1 cellular context compared by ENCODE assay signal in genomic region chr1:59298178-59298583, GRCh38.
TF ChIP-seq lines count a peak whose summit lies in the region.

No MANE protein-coding gene starts in this region.

TF ChIP-seq in K562, 482 proteins besides CTCF, POLR2A, EP300 and RAD21 (continued from another document):
- no peak for TF ChIP-seq ZNF518B (CRISPR knock-in tag; IDR thresholded peaks at IDR 0.05)
- TF ChIP-seq ZSCAN32 (CRISPR knock-in tag; IDR thresholded peaks at IDR 0.05), result no peak
- no peak for TF ChIP-seq SETDB1 (IDR thresholded peaks at IDR 0.05; ENCODE audit: low read length)
- TF ChIP-seq SNRNP70 (optimal IDR thresholded peaks at IDR 0.05; ENCODE audit: low read depth, low read length), result no peak
- no peak for TF ChIP-seq ZC3H11A (IDR thresholded peaks at IDR 0.05; ENCODE audit: low read depth, low read length)
- no peak for TF ChIP-seq ZNF507 (tag; conservative IDR thresholded peaks at IDR 0.05)
- TF ChIP-seq ATF7 (IDR thresholded peaks at IDR 0.05), result no peak
- no peak for TF ChIP-seq SFPQ (IDR thresholded peaks at IDR 0.05; ENCODE audit: low read depth, low read length)
- no peak for TF ChIP-seq PYGO2 (tag; IDR thresholded peaks at IDR 0.05)
